ENCODE assay signal across 8 cellular contexts in genomic region chr3:154252759-154253638, GRCh38.
A peak's percentile ranks its signal among the peaks of the same experiment; 100 is the strongest.
DNase-seq lines count a peak whose midpoint lies in the region; ATAC-seq, FAIRE-seq and TF ChIP-seq lines count a peak whose summit lies in the region.

No MANE protein-coding gene starts in this region.

- FAIRE-seq in TTC549 (lab: Jason Lieb, UNC), result peak; percentile 26

- H3K4me3 ChIP-seq in iPS DF 6.9 (ENCODE audit: low read length), result no peak overlapping the region
- no peak overlapping the region for H3K4me3 ChIP-seq in spleen

- 0 out of 2 replicates have a peak, but pooled peaks cover 1% of the 10 kb centered on the region for H3K4me1 ChIP-seq in iPS DF 6.9 (ENCODE audit: control insufficient read depth, insufficient read depth, low read length)
- H3K4me1 ChIP-seq in spleen, result peaks cover 0 to 7% (median 0%) of the 10 kb centered on the region in 6 donors

- DNase-seq in ACHN (peak; percentile 83), NCI-H2081 treated with DMSO at 0.1 percent for 48 hours (lab: John Stamatoyannopoulos, UW) (peak; percentile 37), iPS DF 6.9 (ENCODE audit: low read depth, low spot score) (peak; percentile 73), spleen (peak; percentile 91)

- H3K36me3 Mint-ChIP-seq in brain, result peaks cover 49% of the 10 kb centered on the region

- no peak overlapping the region for H3K27ac ChIP-seq in iPS DF 6.9 (ENCODE audit: low read length)
- no peak overlapping the region for H3K27ac ChIP-seq in spleen

- no peak for TF ChIP-seq POLR2A in spleen (IDR thresholded peaks at IDR 0.05)

- H3K27me3 ChIP-seq in iPS DF 6.9 (ENCODE audit: control insufficient read depth, insufficient read depth, low read length) (no peaks in the 10 kb centered on the region), spleen (replicated peaks in 1 of 7) (no peaks in the 10 kb centered on the region)

- peak; percentile 97 to 98 for TF ChIP-seq CTCF in brain (conservative IDR thresholded peaks at IDR 0.05)
- peak in 10 of 11 experiments; percentile 52 to 83 (median 74) for TF ChIP-seq CTCF in spleen (IDR thresholded peaks at IDR 0.05 in 8 of 11, conservative IDR thresholded peaks at IDR 0.05 in 3 of 11)

- WGBS in iPS DF 6.9 (ENCODE audit: insufficient coverage, insufficient read length), result no CpG with 5 or more reads among the region's 11 CpGs
- 13 to 26% (median 15%) methylated on average over 9 to 11 of the region's 11 CpGs for WGBS in spleen, 5 donors

- intact Hi-C loops in spleen (cut with DNase I; ENCODE audit: low total_unique reads), result no loop called here

- peaks cover 28% of the 10 kb centered on the region for H3K4me1 Mint-ChIP-seq in brain

- no peaks in the 10 kb centered on the region for H3K9me3 Mint-ChIP-seq in brain

- H3K9me3 ChIP-seq in iPS DF 6.9 (ENCODE audit: control insufficient read depth, insufficient read depth, low read length) (no peaks in the 10 kb centered on the region), spleen (no peaks in the 10 kb centered on the region)

- H3K36me3 ChIP-seq in iPS DF 6.9 (ENCODE audit: control insufficient read depth, insufficient read depth, low read length), result peaks cover 5% of the 10 kb centered on the region; the same call in 1 of the 2 replicates
- peaks cover 0 to 87% (median 28%) of the 10 kb centered on the region in 6 donors for H3K36me3 ChIP-seq in spleen

- no peaks in the 10 kb centered on the region for H3K27me3 Mint-ChIP-seq in brain

- in situ Hi-C loops in ACHN (cut with HindIII; ENCODE audit: low pct_ligation_motif_present, low pct_unique_long_range_greater_than_20kb, low sequenced_read_pairs), result no loop called here

- H3K4me3 Mint-ChIP-seq in brain, result peak overlapping the region; percentile 58 to 83 (median 68)

- H3K27ac Mint-ChIP-seq in brain, result peak overlapping the region in 3 of 5 experiments; percentile 52 to 87 (median 73)

- ATAC-seq in GM18858 (IDR thresholded peaks at IDR 0.05; ENCODE audit: unreplicated experiment), result peak; percentile 73
- ATAC-seq in HG03060 (IDR thresholded peaks at IDR 0.05; ENCODE audit: low read depth, unreplicated experiment), result peak; percentile 89

Comparison
In these comparisons a context has a peak if more than half of its experiments do, and no peak if none do; other contexts are left out.
1. DNase-seq: peak in every context shown above with its lines; median percentile 91 in spleen; 83 in ACHN; 73 in iPS DF 6.9; 37 in NCI-H2081 treated with DMSO at 0.1 percent for 48 hours.